Comparison of ENCODE assay signal across 23 cellular contexts in the genomic region with DNA sequence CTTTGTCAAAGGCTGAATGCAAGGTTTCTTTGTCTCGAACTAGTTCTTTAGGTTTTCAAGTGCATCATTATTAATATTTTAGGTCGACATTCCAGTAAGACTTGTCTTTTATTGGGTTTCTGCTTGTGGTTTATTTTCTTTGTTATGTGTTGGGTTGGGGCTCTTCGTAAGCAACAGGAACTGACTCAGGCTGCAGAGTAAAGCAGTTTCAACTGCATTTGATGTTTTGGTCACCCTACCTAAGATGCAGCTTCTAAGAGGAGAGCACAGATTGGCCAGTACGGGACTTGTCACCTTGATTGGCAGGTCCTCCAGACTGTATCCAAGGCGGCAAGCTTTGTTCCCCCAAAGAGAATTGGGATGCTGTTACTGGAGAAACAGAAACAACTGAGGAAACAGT.
DNase-seq lines count a peak whose midpoint lies in the region; ATAC-seq and TF ChIP-seq lines count a peak whose summit lies in the region.
"Had no signal": no experiment of that assay in that cellular context is flagged by ENCODE, and none has a peak within 500 bp of the region (broad histone marks: within the 10 kb centered on the region; RNA-seq: fewer than 3 reads in every experiment).

No MANE protein-coding gene starts in this region.

- H4K20me1 ChIP-seq in mammary epithelial cell (ENCODE audit: insufficient read depth, low read length), result no peaks in the 10 kb centered on the region
- H4K20me1 ChIP-seq: BLaER1 treated with 17β-estradiol and CSF1 and Interleukin-3, amounts not matched to agents 10 nM and 100 nM had no signal

- no peaks in the 10 kb centered on the region for H3K79me2 ChIP-seq in mammary epithelial cell (ENCODE audit: insufficient read depth, low read length)

- H3K4me1 Mint-ChIP-seq in MCF 10A (ENCODE audit: insufficient read depth, unreplicated experiment), result peaks cover 12% of the 10 kb centered on the region
- no peaks in the 10 kb centered on the region for H3K4me1 Mint-ChIP-seq in CD8-positive, alpha-beta memory T cell
- H3K4me1 Mint-ChIP-seq in stimulated activated memory B cell treated with anti-CD40 and anti-IgM and Interleukin-4, amounts not matched to agents 10 μg/mL and 1 μg/mL and 100 μg/mL, for 72 hours, result no peaks in the 10 kb centered on the region

- H3K4me1 ChIP-seq in mammary epithelial cell (ENCODE audit: insufficient read depth, low read length) (peaks cover 11% of the 10 kb centered on the region), foreskin keratinocyte (peaks cover 14% of the 10 kb centered on the region), heart right ventricle (no peaks in the 10 kb centered on the region)
- H3K4me1 ChIP-seq in CD8-positive, alpha-beta memory T cell (ENCODE audit: insufficient read depth, low read length), result no peaks in the 10 kb centered on the region
- H3K4me1 ChIP-seq: HAP-1 had no signal

- H3K27me3 ChIP-seq in mammary epithelial cell (ENCODE audit: insufficient read depth, low read length) (no peaks in the 10 kb centered on the region), foreskin keratinocyte (no peaks in the 10 kb centered on the region), heart right ventricle (peaks cover 0 to 44% (median 18%) of the 10 kb centered on the region in 7 donors)
- H3K27me3 ChIP-seq in CD8-positive, alpha-beta memory T cell (ENCODE audit: insufficient read depth, low read length, poor library complexity, severe bottlenecking), result no peaks in the 10 kb centered on the region

- WGBS in mammary epithelial cell (ENCODE audit: low coverage, missing lambda C conversion rate), result 83% methylated on average over 5 of the region's 5 CpGs
- 84 to 85% methylated on average over 5 of the region's 5 CpGs for WGBS in heart right ventricle, 2 donors

- H3K36me3 ChIP-seq in mammary epithelial cell (ENCODE audit: insufficient read depth, low read length) (no peaks in the 10 kb centered on the region), heart right ventricle (no peaks in the 10 kb centered on the region)
- no peaks in the 10 kb centered on the region for H3K36me3 ChIP-seq in CD8-positive, alpha-beta memory T cell (ENCODE audit: insufficient read depth, low read length)
- H3K36me3 ChIP-seq: BLaER1 treated with 17β-estradiol and CSF1 and Interleukin-3, amounts not matched to agents 10 nM and 100 nM; HAP-1 had no signal

- H3K9me3 Mint-ChIP-seq in MCF 10A (ENCODE audit: unreplicated experiment), result no peaks in the 10 kb centered on the region
- H3K9me3 Mint-ChIP-seq in CD8-positive, alpha-beta memory T cell, result no peaks in the 10 kb centered on the region
- H3K9me3 Mint-ChIP-seq in stimulated activated memory B cell treated with anti-CD40 and anti-IgM and Interleukin-4, amounts not matched to agents 10 μg/mL and 1 μg/mL and 100 μg/mL, for 72 hours, result no peaks in the 10 kb centered on the region
- H3K9me3 Mint-ChIP-seq: CD8-positive, alpha-beta T cell had no signal

- dilution Hi-C loops in mammary epithelial cell (cut with HindIII; ENCODE audit: low sequenced_read_pairs), result no loop called here

- DNase-seq in mammary epithelial cell, result peak; percentile 96
- no peak for DNase-seq in MCF 10A (ENCODE audit: unreplicated experiment)
- DNase-seq in astrocyte of the hippocampus (ENCODE audit: low read depth, low spot score), result peak; percentile 33
- DNase-seq in foreskin keratinocyte, result peak; percentile 89 to 96
- DNase-seq in CD8-positive, alpha-beta memory T cell, result no peak
- DNase-seq in cerebellar cortex (ENCODE audit: low spot score), result no peak
- no peak for DNase-seq in heart right ventricle
- DNase-seq: CD8-positive, alpha-beta T cell; GM23248; KG1; MV-4-11; NCI-H1105 treated with DMSO at 0.1 percent for 48 hours; NCI-H2081; NCI-H2171; NCI-H345; NCI-H524; NCI-H82; SHP77 had no signal

- no peak overlapping the region for H3K4me3 ChIP-seq in mammary epithelial cell (replicated peaks in 1 of 3; ENCODE audit: insufficient read depth in 1 of 3, low read depth in 2 of 3, low read length in 3 of 3)
- no peak overlapping the region for H3K4me3 ChIP-seq in CD8-positive, alpha-beta memory T cell (ENCODE audit: low read length)
- no peak overlapping the region for H3K4me3 ChIP-seq in heart right ventricle
- H3K4me3 ChIP-seq: BLaER1 treated with 17β-estradiol and CSF1 and Interleukin-3, amounts not matched to agents 10 nM and 100 nM; GM23248; HAP-1 had no signal

- H3K4me2 ChIP-seq in mammary epithelial cell (ENCODE audit: insufficient read depth, low read depth, low read length), result no peak overlapping the region

- no peak overlapping the region for H2AFZ ChIP-seq in mammary epithelial cell (ENCODE audit: low read depth, low read length)
- H2AFZ ChIP-seq: GM23248 had no signal

- no peak overlapping the region for H3K9ac ChIP-seq in mammary epithelial cell (ENCODE audit: insufficient read depth, low read length)
- H3K9ac ChIP-seq: BLaER1 treated with 17β-estradiol and CSF1 and Interleukin-3, amounts not matched to agents 10 nM and 100 nM; GM23248 had no signal

- intact Hi-C loops in mammary epithelial cell (cut with micrococcal nuclease), result no loop called here
- intact Hi-C loops in MCF 10A (cut with micrococcal nuclease), result no loop called here
- intact Hi-C loops in heart right ventricle (cut with DNase I), result no loop called here

- in situ Hi-C loops in mammary epithelial cell (cut with MboI; ENCODE audit: low sequenced_read_pairs in 2 of 2), result no loop called here

- ATAC-seq in foreskin keratinocyte (peak; percentile 94), heart right ventricle (no peak)
- no peak for ATAC-seq in stimulated activated memory B cell treated with anti-CD40 and anti-IgM and Interleukin-4, amounts not matched to agents 10 μg/mL and 1 μg/mL and 100 μg/mL, for 72 hours
- ATAC-seq: CD8-positive, alpha-beta T cell had no signal

- no peak overlapping the region for H3K27ac Mint-ChIP-seq in MCF 10A (ENCODE audit: low read depth, unreplicated experiment)
- H3K27ac Mint-ChIP-seq in CD8-positive, alpha-beta memory T cell, result no peak overlapping the region
- no peak overlapping the region for H3K27ac Mint-ChIP-seq in stimulated activated memory B cell treated with anti-CD40 and anti-IgM and Interleukin-4, amounts not matched to agents 10 μg/mL and 1 μg/mL and 100 μg/mL, for 72 hours
- H3K27ac Mint-ChIP-seq: CD8-positive, alpha-beta T cell had no signal

- TF ChIP-seq CTCF in mammary epithelial cell (conservative IDR thresholded peaks at IDR 0.05 in 1 of 2, IDR thresholded peaks at IDR 0.05 in 1 of 2; ENCODE audit: extremely low read depth in 1 of 2, insufficient read depth in 1 of 2, low read depth in 1 of 2, low read length in 2 of 2) (no peak), MCF 10A (IDR thresholded peaks at IDR 0.05; ENCODE audit: unreplicated experiment) (no peak), foreskin keratinocyte (conservative IDR thresholded peaks at IDR 0.05) (no peak), heart right ventricle (IDR thresholded peaks at IDR 0.05) (no peak)

- H3K27ac ChIP-seq in mammary epithelial cell (ENCODE audit: insufficient read depth, low read depth, low read length) (peak overlapping the region; percentile 51), foreskin keratinocyte (peak overlapping the region; percentile 98), heart right ventricle (no peak overlapping the region)
- no peak overlapping the region for H3K27ac ChIP-seq in CD8-positive, alpha-beta memory T cell (ENCODE audit: low read depth, low read length)
- H3K27ac ChIP-seq: 22Rv1; BLaER1 treated with 17β-estradiol and CSF1 and Interleukin-3, amounts not matched to agents 10 nM and 100 nM; GM23248; HL-60 had no signal

- BruUV-seq in mammary epithelial cell (replicated peaks; lab: Mats Ljungman, UMichigan) (no TSS peak), MCF 10A (replicated peaks; lab: Mats Ljungman, UMichigan) (no TSS peak)

- H3K27me3 Mint-ChIP-seq in MCF 10A (ENCODE audit: insufficient read depth, unreplicated experiment), result no peaks in the 10 kb centered on the region
- peaks cover 5 to 24% of the 10 kb centered on the region in 2 donors for H3K27me3 Mint-ChIP-seq in CD8-positive, alpha-beta memory T cell
- peaks cover 25% of the 10 kb centered on the region for H3K27me3 Mint-ChIP-seq in stimulated activated memory B cell treated with anti-CD40 and anti-IgM and Interleukin-4, amounts not matched to agents 10 μg/mL and 1 μg/mL and 100 μg/mL, for 72 hours

- no peaks in the 10 kb centered on the region for H3K36me3 Mint-ChIP-seq in MCF 10A (ENCODE audit: insufficient read depth, unreplicated experiment)
- H3K36me3 Mint-ChIP-seq in CD8-positive, alpha-beta memory T cell, result no peaks in the 10 kb centered on the region
- H3K36me3 Mint-ChIP-seq in stimulated activated memory B cell treated with anti-CD40 and anti-IgM and Interleukin-4, amounts not matched to agents 10 μg/mL and 1 μg/mL and 100 μg/mL, for 72 hours, result no peaks in the 10 kb centered on the region
- H3K36me3 Mint-ChIP-seq: CD8-positive, alpha-beta T cell had no signal

- H3K4me3 Mint-ChIP-seq in MCF 10A (ENCODE audit: unreplicated experiment), result no peak overlapping the region
- H3K4me3 Mint-ChIP-seq in CD8-positive, alpha-beta memory T cell, result no peak overlapping the region
- no peak overlapping the region for H3K4me3 Mint-ChIP-seq in stimulated activated memory B cell treated with anti-CD40 and anti-IgM and Interleukin-4, amounts not matched to agents 10 μg/mL and 1 μg/mL and 100 μg/mL, for 72 hours
- H3K4me3 Mint-ChIP-seq: CD8-positive, alpha-beta T cell had no signal

- CTCF ChIA-PET in mammary epithelial cell (lab: Charles Lee; ENCODE audit: low non-redundant PET) (no interaction called here), MCF 10A (lab: Yijun Ruan, JAX) (interaction anchor here (0.6 kb wide), 1 partner anchor 142 kb away, joined by 3 read pairs; no protein-coding TSS in a partner anchor)
- CTCF ChIA-PET in CD8-positive, alpha-beta memory T cell (lab: Charles Lee), result no interaction called here

- H3K9me3 ChIP-seq in mammary epithelial cell (replicated peaks; ENCODE audit: insufficient read depth, low read length), result no peaks in the 10 kb centered on the region
- no peaks in the 10 kb centered on the region for H3K9me3 ChIP-seq in CD8-positive, alpha-beta memory T cell (ENCODE audit: low read length)
- H3K9me3 ChIP-seq in heart right ventricle, result no peaks in the 10 kb centered on the region
- H3K9me3 ChIP-seq: BLaER1 treated with 17β-estradiol and CSF1 and Interleukin-3, amounts not matched to agents 10 nM and 100 nM; HAP-1 had no signal

- POLR2A ChIA-PET in MCF 10A (lab: Yijun Ruan, JAX), result no interaction called here
- POLR2A ChIA-PET in CD8-positive, alpha-beta memory T cell (lab: Charles Lee), result no interaction called here

Comparison
In these comparisons a context has a peak if more than half of its experiments do, and no peak if none do; other contexts are left out.
1. DNase-seq: peak in mammary epithelial cell (single experiment), astrocyte of the hippocampus (single experiment) and foreskin keratinocyte (2 of 2); none in MCF 10A (single experiment), CD8-positive, alpha-beta memory T cell (0 of 5), cerebellar cortex (single experiment) and heart right ventricle (0 of 2).
2. H3K27ac ChIP-seq: peak in mammary epithelial cell (single experiment) and foreskin keratinocyte (single experiment); none in CD8-positive, alpha-beta memory T cell (single experiment) and heart right ventricle (0 of 10).